In genomic region chr7:192701-193536, GRCh38 we compare ENCODE assay signal across 10 cellular contexts. TPM values are rescaled to one million over a fixed set of nuclear protein-coding genes. Genes with fewer than 3 reads are reported as not detected.
DNase-seq lines count a peak whose midpoint lies in the region; ATAC-seq and TF ChIP-seq lines count a peak whose summit lies in the region.
"Had no signal": no experiment of that assay in that cellular context is flagged by ENCODE, and none has a peak within 500 bp of the region (broad histone marks: within the 10 kb centered on the region; RNA-seq: fewer than 3 reads in every experiment).

No MANE protein-coding gene starts in this region.

- intact Hi-C loops in transverse colon (cut with DNase I; ENCODE audit: low total_unique reads), result loop anchor here (5.0 kb wide), 1 partner anchor 39 kb away; no protein-coding TSS in a partner anchor

- no peak for TF ChIP-seq EP300 in transverse colon (IDR thresholded peaks at IDR 0.05; ENCODE audit: low read depth)

- peak overlapping the region; percentile 54 to 74 (median 59) for H3K4me3 ChIP-seq in transverse colon

- peaks cover 0 to 41% (median 25%) of the 10 kb centered on the region in 4 donors for H3K4me1 ChIP-seq in transverse colon

- no peak for TF ChIP-seq POLR2A in transverse colon (IDR thresholded peaks at IDR 0.05)

- 5% methylated on average over 44 of the region's 124 CpGs; no CpG with 5 or more reads in 1 of the 2 donors for WGBS in transverse colon (ENCODE audit: low coverage in 1 of 2), 2 donors

- in situ Hi-C loops in transverse colon (cut with MboI; ENCODE audit: low pct_ligation_motif_present in 1 of 4, low pct_unique_long_range_greater_than_20kb in 1 of 4, low sequenced_read_pairs in 3 of 4), result no loop called here

- ATAC-seq in HG03175 (IDR thresholded peaks at IDR 0.05; ENCODE audit: unreplicated experiment) (no peak), HG03442 (IDR thresholded peaks at IDR 0.05; ENCODE audit: unreplicated experiment) (no peak)

- no peak overlapping the region for H3K27ac Mint-ChIP-seq in chondrocyte (ENCODE audit: unreplicated experiment)
- H3K27ac Mint-ChIP-seq: activated B cell treated with CpG ODN at 0.5 μM for 24 hours; CD4-positive, CD25-positive, alpha-beta regulatory T cell had no signal

- no peaks in the 10 kb centered on the region for H3K36me3 ChIP-seq in transverse colon

- peaks cover 36% of the 10 kb centered on the region for H3K4me1 Mint-ChIP-seq in chondrocyte (ENCODE audit: low read depth)

- DNase-seq in NCI-H2227 (lab: John Stamatoyannopoulos, UW; ENCODE audit: unreplicated experiment) (peak; percentile 24), NCI-H2227 treated with DMSO at 0.1 percent for 48 hours (lab: John Stamatoyannopoulos, UW) (no peak), chondrocyte (ENCODE audit: low spot score) (no peak), lung microvascular endothelial cell (ENCODE audit: low read depth in 2 of 2) (peak; percentile 24 to 44), transverse colon (peak; percentile 35), HUDEP-2 (lab: John Stamatoyannopoulos, UW; ENCODE audit: unreplicated experiment in 76 of 76) (no peak)

- H3K4me3 Mint-ChIP-seq in chondrocyte (ENCODE audit: unreplicated experiment), result peak overlapping the region; percentile 85
- H3K4me3 Mint-ChIP-seq: CD4-positive, CD25-positive, alpha-beta regulatory T cell had no signal

- peaks cover 21% of the 10 kb centered on the region for H3K36me3 Mint-ChIP-seq in chondrocyte (ENCODE audit: low read depth)
- H3K36me3 Mint-ChIP-seq: CD4-positive, CD25-positive, alpha-beta regulatory T cell had no signal

- TF ChIP-seq CTCF in chondrocyte (IDR thresholded peaks at IDR 0.05) (no peak), transverse colon (IDR thresholded peaks at IDR 0.05) (no peak)

- H3K27ac ChIP-seq in transverse colon, result peak overlapping the region; percentile 86 to 91 (median 88)

- H3K9me3 ChIP-seq in transverse colon, result no peaks in the 10 kb centered on the region

- H3K27me3 Mint-ChIP-seq in chondrocyte (ENCODE audit: low read depth), result no peaks in the 10 kb centered on the region

- peaks cover 16% of the 10 kb centered on the region for H3K27me3 ChIP-seq in transverse colon

- H3K9me3 Mint-ChIP-seq in chondrocyte (ENCODE audit: low read depth), result no peaks in the 10 kb centered on the region
- H3K9me3 Mint-ChIP-seq: activated B cell treated with CpG ODN at 0.5 μM for 24 hours had no signal

RNA-seq across cellular contexts. Expression of gene FAM20C, which starts 0.5 kb away (rescaled TPM):
- total RNA-seq in chondrocyte (34.4 to 58.1 TPM (median 35.0 TPM) in 3 replicates), lung microvascular endothelial cell (0.65 and 0.79 TPM in 2 replicates), transverse colon (10 to 100 TPM; 10.5 to 62.3 (median 23.5) TPM)
- total RNA-seq: CD4-positive, CD25-positive, alpha-beta regulatory T cell had no signal

Comparison
In these comparisons a context has a peak if more than half of its experiments do, and no peak if none do; other contexts are left out.
1. DNase-seq: peak in NCI-H2227 (single experiment), lung microvascular endothelial cell (2 of 2) and transverse colon (single experiment); none in NCI-H2227 treated with DMSO at 0.1 percent for 48 hours (single experiment), chondrocyte (single experiment) and HUDEP-2 (0 of 76).